25 cellular contexts compared by ENCODE assay signal in genomic region chr2:218307415-218308090, GRCh38. TPM values are rescaled to one million over a fixed set of nuclear protein-coding genes. Genes with fewer than 3 reads are reported as not detected.
"Had no signal": no experiment of that assay in that cellular context is flagged by ENCODE, and none has a peak within 500 bp of the region (broad histone marks: within the 10 kb centered on the region; RNA-seq: fewer than 3 reads in every experiment).

No MANE protein-coding gene starts in this region.

- H3K36me3 Mint-ChIP-seq: activated naive CD4-positive, alpha-beta T cell treated with anti-CD3 and anti-CD28 coated beads, Interleukin-2, amount 10 ng/mL, durations not matched to agents 7 days and 5 days; naive B cell; neural progenitor cell; stimulated activated naive B cell treated with anti-CD40 and anti-IgM and Interleukin-4, amounts not matched to agents 10 μg/mL and 1 μg/mL and 100 μg/mL, for 72 hours had no signal

- H3K9me3 Mint-ChIP-seq: activated naive CD4-positive, alpha-beta T cell treated with anti-CD3 and anti-CD28 coated beads, Interleukin-2, amount 10 ng/mL, durations not matched to agents 7 days and 5 days; central memory CD8-positive, alpha-beta T cell; naive B cell; neural progenitor cell; stimulated activated naive B cell treated with anti-CD40 and anti-IgM and Interleukin-4, amounts not matched to agents 10 μg/mL and 1 μg/mL and 100 μg/mL, for 72 hours had no signal

- H3K4me1 Mint-ChIP-seq: central memory CD8-positive, alpha-beta T cell had no signal

- H3K27ac Mint-ChIP-seq: activated naive CD4-positive, alpha-beta T cell treated with anti-CD3 and anti-CD28 coated beads, Interleukin-2, amount 10 ng/mL, durations not matched to agents 7 days and 5 days; naive B cell; neural progenitor cell; stimulated activated naive B cell treated with anti-CD40 and anti-IgM and Interleukin-4, amounts not matched to agents 10 μg/mL and 1 μg/mL and 100 μg/mL, for 72 hours had no signal

- H3K9me3 ChIP-seq: colonic mucosa, esophagus muscularis mucosa, thoracic aorta, upper lobe of left lung had no signal

- H3K27me3 Mint-ChIP-seq: naive B cell; stimulated activated naive B cell treated with anti-CD40 and anti-IgM and Interleukin-4, amounts not matched to agents 10 μg/mL and 1 μg/mL and 100 μg/mL, for 72 hours had no signal

- H3K4me3 ChIP-seq: colonic mucosa, esophagus muscularis mucosa, neural progenitor cell, thoracic aorta, upper lobe of left lung had no signal

- ATAC-seq: stimulated activated naive B cell treated with anti-CD40 and anti-IgM and Interleukin-4, amounts not matched to agents 10 μg/mL and 1 μg/mL and 100 μg/mL, for 72 hours had no signal

- H3K4me3 Mint-ChIP-seq: activated naive CD4-positive, alpha-beta T cell treated with anti-CD3 and anti-CD28 coated beads, Interleukin-2, amount 10 ng/mL, durations not matched to agents 7 days and 5 days; central memory CD8-positive, alpha-beta T cell; neural progenitor cell; stimulated activated naive B cell treated with anti-CD40 and anti-IgM and Interleukin-4, amounts not matched to agents 10 μg/mL and 1 μg/mL and 100 μg/mL, for 72 hours had no signal

- H3K27me3 ChIP-seq: brain microvascular endothelial cell, colonic mucosa, esophagus muscularis mucosa, neural progenitor cell, upper lobe of left lung had no signal

- H3K36me3 ChIP-seq: brain microvascular endothelial cell, colonic mucosa, esophagus muscularis mucosa, neural progenitor cell, thoracic aorta, upper lobe of left lung had no signal

- H3K27ac ChIP-seq: brain microvascular endothelial cell, colonic mucosa, esophagus muscularis mucosa, neural progenitor cell, thoracic aorta, upper lobe of left lung had no signal

- H3K4me1 ChIP-seq: colonic mucosa, esophagus muscularis mucosa had no signal

- DNase-seq: activated CD4-positive, alpha-beta T cell treated with anti-CD3 and anti-CD28 coated beads for 4 hours; activated CD4-positive, alpha-beta T cell treated with anti-CD3 and anti-CD28 coated beads, Interleukin-2, amount 50 U/mL, for 48 hours; activated CD4-positive, CD25-positive, alpha-beta regulatory T cell; activated naive CD4-positive, alpha-beta T cell treated with anti-CD3 and anti-CD28 coated beads, Interleukin-2, amount 10 ng/mL, durations not matched to agents 7 days and 5 days; activated T-cell treated with anti-CD3 and anti-CD28 coated beads, Interleukin-2, amount 50 U/mL, for 48 hours; aorta; brain microvascular endothelial cell; colonic mucosa; glutamatergic neuron; hypothalamus; mesenchymal stem cell; naive B cell; stimulated activated CD4-positive, alpha-beta T cell treated with anti-CD3 and anti-CD28 coated beads, Interleukin-2, amount 100 ng/mL, for 48 hours; stimulated activated CD8-positive, alpha-beta memory T cell treated with anti-CD3 and anti-CD28 coated beads, Interleukin-4, amount 100 ng/mL, for 48 hours; stimulated activated naive B cell treated with anti-CD40 and anti-IgM and Interleukin-4, amounts not matched to agents 10 μg/mL and 1 μg/mL and 100 μg/mL, for 72 hours; T-helper 1 cell; T-helper 9 cell; upper lobe of left lung had no signal

RNA-seq across cellular contexts. Expression of gene GPBAR1, which starts 46.7 kb away (rescaled TPM):
- total RNA-seq: frontal cortex had no signal

RNA-seq across cellular contexts. Expression of gene CATIP, which starts 49.1 kb away (rescaled TPM):
- total RNA-seq: aorta, colonic mucosa, esophagus muscularis mucosa, frontal cortex, lower leg skin, omental fat pad, thoracic aorta had no signal
